In the genomic region with DNA sequence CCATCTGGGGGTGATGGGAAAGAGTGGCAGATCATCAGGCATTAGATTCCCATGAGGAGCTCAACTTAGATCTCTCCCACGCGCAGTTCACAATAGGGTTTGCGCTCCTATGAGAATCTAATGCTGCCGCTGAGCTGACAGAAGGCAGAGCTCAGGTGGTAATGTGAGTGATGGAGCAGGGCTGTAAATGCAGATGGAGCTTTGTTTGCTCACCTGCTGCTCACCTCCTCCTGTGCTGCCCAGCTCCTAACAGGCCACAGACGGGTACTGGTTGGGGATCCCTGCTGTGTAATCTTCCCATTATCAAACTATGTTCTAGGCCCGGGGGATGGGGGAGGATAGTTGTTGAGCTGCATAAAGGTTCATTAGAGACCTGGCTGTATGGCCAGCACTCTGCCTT, we compare ENCODE assay signal across 17 cellular contexts. TPM values are rescaled to one million over a fixed set of nuclear protein-coding genes. Genes with fewer than 3 reads are reported as not detected.
DNase-seq lines count a peak whose midpoint lies in the region; ATAC-seq and TF ChIP-seq lines count a peak whose summit lies in the region.
"Had no signal": no experiment of that assay in that cellular context is flagged by ENCODE, and none has a peak within 500 bp of the region (broad histone marks: within the 10 kb centered on the region; RNA-seq: fewer than 3 reads in every experiment).

No MANE protein-coding gene starts in this region.

- in situ Hi-C loops in Panc1 (cut with HindIII; ENCODE audit: low pct_unique_long_range_greater_than_20kb, low sequenced_read_pairs) = no loop called here

- no peak overlapping the region for H3K4me3 Mint-ChIP-seq in stimulated activated memory B cell treated with anti-CD40 and anti-IgM and Interleukin-4, amounts not matched to agents 10 μg/mL and 1 μg/mL and 100 μg/mL, for 72 hours
- H3K4me3 Mint-ChIP-seq in activated CD8-positive, alpha-beta T cell treated with anti-CD3 and anti-CD28 coated beads for 36 hours = no peak overlapping the region
- H3K4me3 Mint-ChIP-seq in activated CD4-positive, alpha-beta memory T cell treated with anti-CD3 and anti-CD28 coated beads, Interleukin-2, amount 10 ng/mL, durations not matched to agents 7 days and 5 days = no peak overlapping the region
- H3K4me3 Mint-ChIP-seq: activated naive CD8-positive, alpha-beta T cell; immature natural killer cell; natural killer cell; T-cell had no signal

- no peaks in the 10 kb centered on the region for H3K36me3 Mint-ChIP-seq in stimulated activated memory B cell treated with anti-CD40 and anti-IgM and Interleukin-4, amounts not matched to agents 10 μg/mL and 1 μg/mL and 100 μg/mL, for 72 hours
- H3K36me3 Mint-ChIP-seq in activated CD8-positive, alpha-beta T cell treated with anti-CD3 and anti-CD28 coated beads for 36 hours (ENCODE audit: low read depth) = no peaks in the 10 kb centered on the region
- H3K36me3 Mint-ChIP-seq in activated CD4-positive, alpha-beta memory T cell treated with anti-CD3 and anti-CD28 coated beads, Interleukin-2, amount 10 ng/mL, durations not matched to agents 7 days and 5 days (ENCODE audit: low read depth) = no peaks in the 10 kb centered on the region
- H3K36me3 Mint-ChIP-seq: activated naive CD8-positive, alpha-beta T cell; natural killer cell; T-cell had no signal

- CTCF ChIA-PET in Panc1 (lab: Charles Lee) = no interaction called here
- CTCF ChIA-PET in activated CD8-positive, alpha-beta T cell treated with anti-CD3 and anti-CD28 coated beads for 36 hours (lab: Charles Lee) = interaction anchor here (0.8 to 1.4 kb wide), 2 partner anchors 11 to 20 kb away, joined by 3 to 4 read pairs; no protein-coding TSS in a partner anchor
- CTCF ChIA-PET in activated CD4-positive, alpha-beta memory T cell treated with anti-CD3 and anti-CD28 coated beads, Interleukin-2, amount 10 ng/mL, durations not matched to agents 7 days and 5 days (lab: Charles Lee) = no interaction called here

- no peaks in the 10 kb centered on the region for H3K9me3 Mint-ChIP-seq in stimulated activated memory B cell treated with anti-CD40 and anti-IgM and Interleukin-4, amounts not matched to agents 10 μg/mL and 1 μg/mL and 100 μg/mL, for 72 hours
- H3K9me3 Mint-ChIP-seq in activated CD8-positive, alpha-beta T cell treated with anti-CD3 and anti-CD28 coated beads for 36 hours = no peaks in the 10 kb centered on the region
- H3K9me3 Mint-ChIP-seq in activated CD4-positive, alpha-beta memory T cell treated with anti-CD3 and anti-CD28 coated beads, Interleukin-2, amount 10 ng/mL, durations not matched to agents 7 days and 5 days = no peaks in the 10 kb centered on the region
- H3K9me3 Mint-ChIP-seq: immature natural killer cell, natural killer cell, T-cell had no signal

- intact Hi-C loops in Panc1 (cut with micrococcal nuclease; ENCODE audit: unreplicated experiment) = no loop called here
- intact Hi-C loops in activated CD8-positive, alpha-beta T cell treated with anti-CD3 and anti-CD28 coated beads for 36 hours (cut with micrococcal nuclease) = no loop called here

- BruUV-seq in Panc1 (replicated peaks; lab: Mats Ljungman, UMichigan) = no TSS peak

- H3K27me3 Mint-ChIP-seq in stimulated activated memory B cell treated with anti-CD40 and anti-IgM and Interleukin-4, amounts not matched to agents 10 μg/mL and 1 μg/mL and 100 μg/mL, for 72 hours = no peaks in the 10 kb centered on the region
- peaks cover 2% of the 10 kb centered on the region for H3K27me3 Mint-ChIP-seq in activated CD8-positive, alpha-beta T cell treated with anti-CD3 and anti-CD28 coated beads for 36 hours
- H3K27me3 Mint-ChIP-seq in activated CD4-positive, alpha-beta memory T cell treated with anti-CD3 and anti-CD28 coated beads, Interleukin-2, amount 10 ng/mL, durations not matched to agents 7 days and 5 days = peaks cover 18% of the 10 kb centered on the region
- H3K27me3 Mint-ChIP-seq: activated naive CD8-positive, alpha-beta T cell; T-cell had no signal

- H3K4me1 ChIP-seq in Panc1 (ENCODE audit: control insufficient read depth, insufficient read depth, low read length) = peaks cover 13% of the 10 kb centered on the region

- H3K4me3 ChIP-seq in Panc1 (ENCODE audit: low read depth in 2 of 2, low read length in 2 of 2) = no peak overlapping the region
- H3K4me3 ChIP-seq: BLaER1 treated with 17β-estradiol and CSF1 and Interleukin-3, amounts not matched to agents 10 nM and 100 nM had no signal

- no peaks in the 10 kb centered on the region for H3K9me3 ChIP-seq in Panc1 (ENCODE audit: control insufficient read depth, insufficient read depth, low read depth, low read length)
- H3K9me3 ChIP-seq: BLaER1 treated with 17β-estradiol and CSF1 and Interleukin-3, amounts not matched to agents 10 nM and 100 nM had no signal

- POLR2A ChIA-PET in Panc1 (lab: Charles Lee) = interaction anchor here (0.5 kb wide), 1 partner anchor 35 kb away, joined by 3 read pairs; no protein-coding TSS in a partner anchor
- POLR2A ChIA-PET in activated CD8-positive, alpha-beta T cell treated with anti-CD3 and anti-CD28 coated beads for 36 hours (lab: Charles Lee) = interaction anchor here (1.1 kb wide), 1 partner anchor 16 kb away, joined by 7 read pairs; no protein-coding TSS in a partner anchor
- POLR2A ChIA-PET in activated CD4-positive, alpha-beta memory T cell treated with anti-CD3 and anti-CD28 coated beads, Interleukin-2, amount 10 ng/mL, durations not matched to agents 7 days and 5 days (lab: Charles Lee) = no interaction called here

- peak; percentile 55 for DNase-seq in NCI-H128 (lab: John Stamatoyannopoulos, UW; ENCODE audit: unreplicated experiment)
- peak; percentile 90 for DNase-seq in NCI-H2107 treated with DMSO at 0.1 percent for 48 hours (lab: John Stamatoyannopoulos, UW; ENCODE audit: unreplicated experiment)
- DNase-seq in Panc1 (ENCODE audit: low read depth, low spot score) = no peak
- DNase-seq in activated CD8-positive, alpha-beta T cell treated with anti-CD3 and anti-CD28 coated beads for 36 hours = no peak
- no peak for DNase-seq in T-helper 9 cell
- DNase-seq in activated CD4-positive, alpha-beta memory T cell treated with anti-CD3 and anti-CD28 coated beads, Interleukin-2, amount 10 ng/mL, durations not matched to agents 7 days and 5 days = no peak
- DNase-seq: activated CD4-positive, CD25-positive, alpha-beta regulatory T cell treated with anti-CD3 and anti-CD28 coated beads, Interleukin-2, amount 50 U/mL, for 72 hours; activated T-cell treated with anti-CD3 and anti-CD28 coated beads for 4 hours; dermis blood vessel endothelial cell; immature natural killer cell; natural killer cell; substantia nigra; T-cell had no signal

- TF ChIP-seq CTCF in Panc1 (IDR thresholded peaks at IDR 0.05) = no peak
- TF ChIP-seq CTCF in activated CD8-positive, alpha-beta T cell treated with anti-CD3 and anti-CD28 coated beads for 36 hours (IDR thresholded peaks at IDR 0.05) = no peak

- 0 out of 2 replicates have a peak overlapping the region, but pooled peaks have one; percentile 54 for H3K27ac ChIP-seq in Panc1 (ENCODE audit: low read length)
- H3K27ac ChIP-seq: BLaER1 treated with 17β-estradiol and CSF1 and Interleukin-3, amounts not matched to agents 10 nM and 100 nM; RWPE1 had no signal

- no peaks in the 10 kb centered on the region for H3K36me3 ChIP-seq in Panc1 (ENCODE audit: control insufficient read depth, insufficient read depth, low read length)
- H3K36me3 ChIP-seq: BLaER1 treated with 17β-estradiol and CSF1 and Interleukin-3, amounts not matched to agents 10 nM and 100 nM had no signal

- ATAC-seq in Panc1 = no peak
- ATAC-seq in stimulated activated memory B cell treated with anti-CD40 and anti-IgM and Interleukin-4, amounts not matched to agents 10 μg/mL and 1 μg/mL and 100 μg/mL, for 72 hours = no peak
- no peak for ATAC-seq in activated CD8-positive, alpha-beta T cell treated with anti-CD3 and anti-CD28 coated beads for 36 hours
- ATAC-seq: natural killer cell, T-cell had no signal

- peak overlapping the region; percentile 82 for H3K27ac Mint-ChIP-seq in stimulated activated memory B cell treated with anti-CD40 and anti-IgM and Interleukin-4, amounts not matched to agents 10 μg/mL and 1 μg/mL and 100 μg/mL, for 72 hours
- no peak overlapping the region for H3K27ac Mint-ChIP-seq in activated CD8-positive, alpha-beta T cell treated with anti-CD3 and anti-CD28 coated beads for 36 hours
- no peak overlapping the region for H3K27ac Mint-ChIP-seq in activated CD4-positive, alpha-beta memory T cell treated with anti-CD3 and anti-CD28 coated beads, Interleukin-2, amount 10 ng/mL, durations not matched to agents 7 days and 5 days
- H3K27ac Mint-ChIP-seq: activated naive CD8-positive, alpha-beta T cell; immature natural killer cell; natural killer cell; T-cell had no signal

- peaks cover 34% of the 10 kb centered on the region for H3K4me1 Mint-ChIP-seq in stimulated activated memory B cell treated with anti-CD40 and anti-IgM and Interleukin-4, amounts not matched to agents 10 μg/mL and 1 μg/mL and 100 μg/mL, for 72 hours
- H3K4me1 Mint-ChIP-seq in activated CD8-positive, alpha-beta T cell treated with anti-CD3 and anti-CD28 coated beads for 36 hours (ENCODE audit: low read depth) = peaks cover 20% of the 10 kb centered on the region
- peaks cover 7% of the 10 kb centered on the region for H3K4me1 Mint-ChIP-seq in activated CD4-positive, alpha-beta memory T cell treated with anti-CD3 and anti-CD28 coated beads, Interleukin-2, amount 10 ng/mL, durations not matched to agents 7 days and 5 days

- no peaks in the 10 kb centered on the region for H3K27me3 ChIP-seq in Panc1 (ENCODE audit: control insufficient read depth, insufficient read depth, low read length)
- H3K27me3 ChIP-seq: BLaER1 treated with 17β-estradiol and CSF1 and Interleukin-3, amounts not matched to agents 10 nM and 100 nM had no signal

RNA-seq across cellular contexts. Expression of a gene that starts 58.4 kb away (rescaled TPM):
- 46.0 TPM for total RNA-seq in Panc1 (2021; ENCODE audit: unreplicated experiment)
- 21.3 TPM for polyA plus RNA-seq in Panc1 (2012; ENCODE audit: insufficient read length)
- 10 to 100 TPM; 13.5 to 14.3 TPM for total RNA-seq in activated CD8-positive, alpha-beta T cell treated with anti-CD3 and anti-CD28 coated beads for 36 hours
- 10 to 100 TPM; 20.9 to 21.4 TPM for total RNA-seq in activated CD4-positive, alpha-beta memory T cell treated with anti-CD3 and anti-CD28 coated beads, Interleukin-2, amount 10 ng/mL, durations not matched to agents 7 days and 5 days

Comparison
In these comparisons a context has a peak if more than half of its experiments do, and no peak if none do; other contexts are left out.
1. DNase-seq: peak in NCI-H128 (single experiment) and NCI-H2107 treated with DMSO at 0.1 percent for 48 hours (single experiment); none in Panc1 (single experiment), activated CD8-positive, alpha-beta T cell treated with anti-CD3 and anti-CD28 coated beads for 36 hours (single experiment), T-helper 9 cell (single experiment) and activated CD4-positive, alpha-beta memory T cell treated with anti-CD3 and anti-CD28 coated beads, Interleukin-2, amount 10 ng/mL, durations not matched to agents 7 days and 5 days (single experiment).